In the genomic region with DNA sequence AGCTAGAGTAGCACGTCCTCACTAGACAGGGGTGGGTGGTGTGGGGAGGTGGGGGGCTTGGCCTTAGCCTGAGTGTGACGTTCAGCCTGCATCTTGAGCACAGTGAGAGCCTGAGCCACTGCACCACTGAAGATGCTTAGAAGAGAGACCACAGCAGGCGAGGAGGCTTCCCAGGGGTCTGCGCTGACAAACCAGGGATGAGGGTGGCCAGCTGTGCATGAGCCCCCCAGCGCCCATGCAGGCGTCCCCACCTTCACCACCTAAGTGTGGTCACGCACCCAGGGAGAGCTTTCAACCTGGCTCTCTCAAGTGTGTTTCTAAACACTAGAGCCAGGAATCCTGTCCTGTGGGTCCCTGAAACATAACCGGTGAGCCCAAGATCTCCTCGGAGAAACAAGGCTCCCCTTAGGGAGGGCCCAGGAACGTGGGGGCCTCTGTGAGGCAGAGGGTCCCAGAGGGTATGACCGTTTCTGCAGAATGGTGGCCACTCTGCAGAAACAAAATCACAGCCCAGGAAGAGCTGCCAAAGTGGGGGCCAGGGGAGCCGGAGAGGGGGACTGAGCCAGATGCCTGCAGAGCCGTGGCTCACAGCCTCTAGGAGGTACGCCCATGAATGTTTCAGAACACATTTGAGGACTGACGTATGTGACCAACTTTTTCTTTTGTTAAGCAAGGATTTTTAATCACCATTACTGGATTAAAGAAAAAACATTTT, we compare ENCODE assay signal across 26 cellular contexts.
"Had no signal": no experiment of that assay in that cellular context is flagged by ENCODE, and none has a peak within 500 bp of the region (broad histone marks: within the 10 kb centered on the region; RNA-seq: fewer than 3 reads in every experiment).

No MANE protein-coding gene starts in this region.

- H3K27ac ChIP-seq: adrenal gland, ascending aorta, heart left ventricle, neutrophil, ovary, prostate gland, testis, transverse colon, VCaP had no signal

- H3K4me1 Mint-ChIP-seq: activated naive CD8-positive, alpha-beta T cell treated with anti-CD3 and anti-CD28 coated beads for 36 hours had no signal

- DNase-seq: activated CD4-positive, alpha-beta T cell treated with anti-CD3 and anti-CD28 coated beads for 4 hours; activated CD4-positive, alpha-beta T cell treated with anti-CD3 and anti-CD28 coated beads, Interleukin-2, amount 50 U/mL, for 4 hours; activated naive CD4-positive, alpha-beta T cell treated with anti-CD3 and anti-CD28 coated beads for 36 hours; activated naive CD8-positive, alpha-beta T cell treated with anti-CD3 and anti-CD28 coated beads for 36 hours; activated T-cell treated with anti-CD3 and anti-CD28 coated beads for 4 hours; activated T-cell treated with anti-CD3 and anti-CD28 coated beads, Interleukin-2, amount 50 U/mL, for 72 hours; adrenal gland; cortex of kidney; left ventricle myocardium superior; ovary; retina; stimulated activated CD4-positive, alpha-beta T cell treated with anti-CD3 and anti-CD28 coated beads, Interleukin-12 subunit alpha, Interleukin-12 subunit beta, amount 100 ng/mL, for 4 hours; stimulated activated CD4-positive, alpha-beta T cell treated with anti-CD3 and anti-CD28 coated beads, Interleukin-4, amount 100 ng/mL, for 1 hour; stimulated activated naive CD8-positive, alpha-beta T cell treated with anti-CD3 and anti-CD28 coated beads, Interleukin-15, Interleukin-2, amounts not matched to agents 100 U/mL and 50 U/mL, for 24 hours; T-helper 9 cell; testis; transverse colon had no signal

- H3K9me3 ChIP-seq: adrenal gland, ascending aorta, heart left ventricle, neutrophil, ovary, prostate gland, testis, transverse colon had no signal

- H3K9me3 Mint-ChIP-seq: nephron had no signal

- H3K27me3 ChIP-seq: ascending aorta, brain microvascular endothelial cell, ovary, testis had no signal

- ATAC-seq: esophagus mucosa; heart left ventricle; left ventricle myocardium superior; stimulated activated naive CD8-positive, alpha-beta T cell treated with anti-CD3 and anti-CD28 coated beads, Interleukin-15, Interleukin-2, amounts not matched to agents 100 U/mL and 50 U/mL, for 24 hours had no signal

- H3K27ac Mint-ChIP-seq: activated naive CD4-positive, alpha-beta T cell treated with anti-CD3 and anti-CD28 coated beads for 36 hours; activated naive CD8-positive, alpha-beta T cell treated with anti-CD3 and anti-CD28 coated beads for 36 hours; activated T-cell treated with anti-CD3 and anti-CD28 coated beads, Interleukin-2, amount 50 U/mL, for 72 hours; T-helper 1 cell treated with Interleukin-12 subunit alpha and Interleukin-12 subunit beta and Interleukin-4 antibody, amounts not matched to agents 30 μg/mL and 1 μg/mL, for 36 hours had no signal

- H3K4me3 Mint-ChIP-seq: activated naive CD4-positive, alpha-beta T cell treated with anti-CD3 and anti-CD28 coated beads for 36 hours; activated naive CD8-positive, alpha-beta T cell treated with anti-CD3 and anti-CD28 coated beads for 36 hours; activated T-cell treated with anti-CD3 and anti-CD28 coated beads, Interleukin-2, amount 50 U/mL, for 72 hours; T-helper 1 cell treated with Interleukin-12 subunit alpha and Interleukin-12 subunit beta and Interleukin-4 antibody, amounts not matched to agents 30 μg/mL and 1 μg/mL, for 36 hours had no signal

- H3K36me3 ChIP-seq: adrenal gland, ascending aorta, brain microvascular endothelial cell, heart left ventricle, neutrophil, ovary, prostate gland, transverse colon had no signal

- H3K4me3 ChIP-seq: adrenal gland, ascending aorta, heart left ventricle, ovary, prostate gland, testis, transverse colon had no signal

- H3K4me1 ChIP-seq: adrenal gland, ascending aorta, prostate gland had no signal
